ENCODE assay signal across 11 cellular contexts in the genomic region with DNA sequence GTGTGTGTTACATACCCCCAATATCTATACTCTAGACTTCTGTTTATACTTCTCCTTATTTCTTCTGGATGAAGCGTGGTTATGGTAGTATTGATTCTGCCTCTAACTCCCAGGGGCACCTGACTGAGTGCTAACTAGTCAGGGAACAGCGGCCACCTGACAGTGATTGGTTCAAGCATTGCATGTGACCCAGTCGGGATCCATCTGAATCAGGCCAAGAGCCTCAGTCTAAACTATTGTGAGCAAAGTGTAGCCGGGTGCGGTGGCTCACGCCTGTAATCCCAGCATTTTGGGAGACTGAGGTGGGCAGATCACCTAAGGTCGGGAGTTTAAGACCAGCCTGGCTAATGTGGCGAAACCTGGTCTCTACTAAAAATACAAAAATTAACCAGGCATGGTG. TPM values are rescaled to one million over a fixed set of nuclear protein-coding genes. Genes with fewer than 3 reads are reported as not detected.
"Had no signal": no experiment of that assay in that cellular context is flagged by ENCODE, and none has a peak within 500 bp of the region (broad histone marks: within the 10 kb centered on the region; RNA-seq: fewer than 3 reads in every experiment).

No MANE protein-coding gene starts in this region.

- H3K4me3 Mint-ChIP-seq: GM23338, H9, HFFc6 had no signal

- H3K9ac ChIP-seq: GM23248 had no signal

- H3K4me2 ChIP-seq: GM23338 had no signal

- DNase-seq: GM23248, GOT3, H7, H9, HCEC 1CT, HFFc6 had no signal

- H3K4me3 ChIP-seq: GM23248, GM23338, HAP-1 had no signal

- H3K9me3 Mint-ChIP-seq: GM23338, H9, HFFc6 had no signal

- H3K27ac ChIP-seq: GM23248 had no signal

- H3K36me3 ChIP-seq: HAP-1 had no signal

- ATAC-seq: GM23338, HCT116 had no signal

- H3K27ac Mint-ChIP-seq: GM23338, H9, HFFc6 had no signal

- H2AFZ ChIP-seq: GM23248, GM23338 had no signal

- H3K9me3 ChIP-seq: HAP-1 had no signal

- FAIRE-seq: H1, H54 had no signal

RNA-seq across cellular contexts. Expression of a gene that starts 10.0 kb away (rescaled TPM):
- total RNA-seq: HFFc6 had no signal
